In genomic region chr3:71931930-71932329, GRCh38 we compare ENCODE assay signal across 26 cellular contexts.
"Had no signal": no experiment of that assay in that cellular context is flagged by ENCODE, and none has a peak within 500 bp of the region (broad histone marks: within the 10 kb centered on the region; RNA-seq: fewer than 3 reads in every experiment).

No MANE protein-coding gene starts in this region.

- H3K36me3 Mint-ChIP-seq: activated CD8-positive, alpha-beta memory T cell treated with anti-CD3 and anti-CD28 coated beads, Interleukin-2, amount 10 ng/mL, durations not matched to agents 7 days and 5 days; activated naive CD4-positive, alpha-beta T cell treated with anti-CD3 and anti-CD28 coated beads, Interleukin-2, amount 10 ng/mL, durations not matched to agents 7 days and 5 days had no signal

- H3K9me3 ChIP-seq: esophagus squamous epithelium, gastrocnemius medialis, right lobe of liver, stomach, suprapubic skin, tibial nerve had no signal

- H3K4me1 ChIP-seq: esophagus squamous epithelium, gastrocnemius medialis, right lobe of liver, stomach, suprapubic skin, tibial nerve had no signal

- H3K27me3 Mint-ChIP-seq: activated CD4-positive, alpha-beta T cell treated with anti-CD3 and anti-CD28 coated beads, Interleukin-2, amount 10 ng/mL, durations not matched to agents 7 days and 5 days; activated CD8-positive, alpha-beta memory T cell treated with anti-CD3 and anti-CD28 coated beads, Interleukin-2, amount 10 ng/mL, durations not matched to agents 7 days and 5 days; activated CD8-positive, alpha-beta T cell treated with anti-CD3 and anti-CD28 coated beads for 36 hours; activated naive CD4-positive, alpha-beta T cell treated with anti-CD3 and anti-CD28 coated beads, Interleukin-2, amount 10 ng/mL, durations not matched to agents 7 days and 5 days had no signal

- H3K27me3 ChIP-seq: gastrocnemius medialis, right lobe of liver, stomach, tibial nerve had no signal

- DNase-seq: activated CD4-positive, alpha-beta T cell treated with anti-CD3 and anti-CD28 coated beads, Interleukin-2, amount 10 ng/mL, durations not matched to agents 7 days and 5 days; activated CD4-positive, CD25-positive, alpha-beta regulatory T cell treated with anti-CD3 and anti-CD28 coated beads, Interleukin-2, amount 50 U/mL, for 72 hours; activated CD8-positive, alpha-beta memory T cell treated with anti-CD3 and anti-CD28 coated beads, Interleukin-2, amount 10 ng/mL, durations not matched to agents 7 days and 5 days; activated CD8-positive, alpha-beta T cell treated with anti-CD3 and anti-CD28 coated beads for 36 hours; activated effector memory CD4-positive, alpha-beta T cell treated with anti-CD3 and anti-CD28 coated beads, Interleukin-2, amount 50 U/mL, for 16 hours; activated naive CD4-positive, alpha-beta T cell treated with anti-CD3 and anti-CD28 coated beads, Interleukin-2, amount 10 ng/mL, durations not matched to agents 7 days and 5 days; activated T-cell treated with anti-CD3 and anti-CD28 coated beads for 4 hours; amygdala; cerebellar nuclear complex; esophagus squamous epithelium; gastrocnemius medialis; head of caudate nucleus; hypothalamus; islet precursor cell; left cardiac atrium; mesenchymal stem cell; occipital lobe; right lobe of liver; stimulated activated CD4-positive, alpha-beta T cell treated with anti-CD3 and anti-CD28 coated beads, Interleukin-1b, Interleukin-23, amount 100 ng/mL, for 48 hours; stomach had no signal

- H3K36me3 ChIP-seq: esophagus squamous epithelium, gastrocnemius medialis, right lobe of liver, stomach, suprapubic skin, tibial nerve had no signal

- H3K4me1 Mint-ChIP-seq: activated CD8-positive, alpha-beta memory T cell treated with anti-CD3 and anti-CD28 coated beads, Interleukin-2, amount 10 ng/mL, durations not matched to agents 7 days and 5 days; activated naive CD4-positive, alpha-beta T cell treated with anti-CD3 and anti-CD28 coated beads, Interleukin-2, amount 10 ng/mL, durations not matched to agents 7 days and 5 days; neural crest cell had no signal

- H3K9me3 Mint-ChIP-seq: activated CD4-positive, alpha-beta T cell treated with anti-CD3 and anti-CD28 coated beads, Interleukin-2, amount 10 ng/mL, durations not matched to agents 7 days and 5 days; activated CD8-positive, alpha-beta T cell treated with anti-CD3 and anti-CD28 coated beads for 36 hours; activated naive CD4-positive, alpha-beta T cell treated with anti-CD3 and anti-CD28 coated beads, Interleukin-2, amount 10 ng/mL, durations not matched to agents 7 days and 5 days had no signal

- H3K27ac Mint-ChIP-seq: activated CD4-positive, alpha-beta T cell treated with anti-CD3 and anti-CD28 coated beads, Interleukin-2, amount 10 ng/mL, durations not matched to agents 7 days and 5 days; activated CD8-positive, alpha-beta memory T cell treated with anti-CD3 and anti-CD28 coated beads, Interleukin-2, amount 10 ng/mL, durations not matched to agents 7 days and 5 days; activated CD8-positive, alpha-beta T cell treated with anti-CD3 and anti-CD28 coated beads for 36 hours; activated naive CD4-positive, alpha-beta T cell treated with anti-CD3 and anti-CD28 coated beads, Interleukin-2, amount 10 ng/mL, durations not matched to agents 7 days and 5 days had no signal

- ATAC-seq: activated CD8-positive, alpha-beta memory T cell treated with anti-CD3 and anti-CD28 coated beads, Interleukin-2, amount 10 ng/mL, durations not matched to agents 7 days and 5 days; activated CD8-positive, alpha-beta T cell treated with anti-CD3 and anti-CD28 coated beads for 36 hours; gastrocnemius medialis; left cardiac atrium; right lobe of liver had no signal

- H3K4me3 ChIP-seq: coronary artery, esophagus squamous epithelium, gastrocnemius medialis, right lobe of liver, skin epidermis, stomach, suprapubic skin, tibial nerve had no signal

- H3K4me3 Mint-ChIP-seq: activated CD4-positive, alpha-beta T cell treated with anti-CD3 and anti-CD28 coated beads, Interleukin-2, amount 10 ng/mL, durations not matched to agents 7 days and 5 days; activated CD8-positive, alpha-beta memory T cell treated with anti-CD3 and anti-CD28 coated beads, Interleukin-2, amount 10 ng/mL, durations not matched to agents 7 days and 5 days; activated CD8-positive, alpha-beta T cell treated with anti-CD3 and anti-CD28 coated beads for 36 hours; activated naive CD4-positive, alpha-beta T cell treated with anti-CD3 and anti-CD28 coated beads, Interleukin-2, amount 10 ng/mL, durations not matched to agents 7 days and 5 days; neural crest cell had no signal

- H3K27ac ChIP-seq: coronary artery, esophagus squamous epithelium, gastrocnemius medialis, right lobe of liver, skin epidermis, stomach, suprapubic skin, tibial nerve, VCaP had no signal
